ENCODE assay signal across 8 cellular contexts in the genomic region with DNA sequence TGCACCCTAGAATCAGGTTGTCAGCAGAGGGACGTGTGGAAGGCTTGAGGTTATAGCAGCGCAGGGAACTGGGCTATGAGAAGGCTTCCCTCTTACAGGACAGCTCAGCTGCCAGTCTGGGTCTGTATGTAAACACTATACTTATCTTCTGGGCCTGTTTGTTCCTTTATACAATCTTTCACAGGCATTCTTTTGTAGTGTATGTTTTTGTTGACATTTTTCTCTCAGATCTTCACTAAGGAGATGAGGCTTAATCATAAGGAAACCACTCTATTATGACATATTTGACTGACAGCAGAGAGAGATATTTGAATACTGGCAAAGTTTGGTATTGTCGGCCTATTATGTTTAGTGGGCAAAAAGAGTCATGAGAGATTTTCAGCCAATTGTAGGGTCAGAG. TPM values are rescaled to one million over a fixed set of nuclear protein-coding genes. Genes with fewer than 3 reads are reported as not detected.
DNase-seq lines count a peak whose midpoint lies in the region; ATAC-seq and TF ChIP-seq lines count a peak whose summit lies in the region.

No MANE protein-coding gene starts in this region.

- 15% methylated on average over 3 of the region's 3 CpGs for WGBS in suprapubic skin

- peak overlapping the region; percentile 64 for H3K4me3 ChIP-seq in suprapubic skin

- ATAC-seq in GM19035 (IDR thresholded peaks at IDR 0.05; ENCODE audit: unreplicated experiment): no peak

- no peaks in the 10 kb centered on the region for H3K27me3 ChIP-seq in suprapubic skin

- no peaks in the 10 kb centered on the region for H3K36me3 ChIP-seq in suprapubic skin

- H3K4me3 Mint-ChIP-seq in T-helper 1 cell treated with Interleukin-12 subunit alpha and Interleukin-12 subunit beta and Interleukin-4 antibody, amounts not matched to agents 30 μg/mL and 1 μg/mL, for 36 hours: peak overlapping the region; percentile 99
- peak overlapping the region; percentile 99 for H3K4me3 Mint-ChIP-seq in activated T-helper 2 cell treated with anti-CD3 and anti-CD28 coated beads, Interferon-gamma antibody, Interleukin-2, Interleukin-4, amounts not matched to agents 10 μg/mL and 5 μg/mL and 100 μg/mL, durations not matched to agents 14 hours and 24 hours and 36 hours (ENCODE audit: low read depth)

- intact Hi-C loops in activated T-helper 2 cell treated with anti-CD3 and anti-CD28 coated beads, Interferon-gamma antibody, Interleukin-2, Interleukin-4, amounts not matched to agents 10 μg/mL and 5 μg/mL and 100 μg/mL, durations not matched to agents 14 hours and 24 hours and 36 hours (cut with micrococcal nuclease): loop anchor here (2.0 to 5.0 kb wide), 2 partner anchors 93 to 151 kb away; partner anchors contain the start of gene NFKB2

- no peak for TF ChIP-seq CTCF in suprapubic skin (IDR thresholded peaks at IDR 0.05)

- H3K27ac Mint-ChIP-seq in T-helper 1 cell treated with Interleukin-12 subunit alpha and Interleukin-12 subunit beta and Interleukin-4 antibody, amounts not matched to agents 30 μg/mL and 1 μg/mL, for 36 hours: peak overlapping the region; percentile 93
- peak overlapping the region; percentile 92 for H3K27ac Mint-ChIP-seq in activated T-helper 2 cell treated with anti-CD3 and anti-CD28 coated beads, Interferon-gamma antibody, Interleukin-2, Interleukin-4, amounts not matched to agents 10 μg/mL and 5 μg/mL and 100 μg/mL, durations not matched to agents 14 hours and 24 hours and 36 hours

- TF ChIP-seq POLR2A in suprapubic skin (IDR thresholded peaks at IDR 0.05): no peak

- peaks cover 13% of the 10 kb centered on the region for H3K27me3 Mint-ChIP-seq in T-helper 1 cell treated with Interleukin-12 subunit alpha and Interleukin-12 subunit beta and Interleukin-4 antibody, amounts not matched to agents 30 μg/mL and 1 μg/mL, for 36 hours (ENCODE audit: low read depth)
- peaks cover 8% of the 10 kb centered on the region for H3K27me3 Mint-ChIP-seq in activated T-helper 2 cell treated with anti-CD3 and anti-CD28 coated beads, Interferon-gamma antibody, Interleukin-2, Interleukin-4, amounts not matched to agents 10 μg/mL and 5 μg/mL and 100 μg/mL, durations not matched to agents 14 hours and 24 hours and 36 hours (ENCODE audit: low read depth)

- H3K4me1 ChIP-seq in suprapubic skin: peaks cover 52% of the 10 kb centered on the region

- DNase-seq in T-helper 1 cell: no peak
- DNase-seq in activated T-helper 2 cell treated with anti-CD3 and anti-CD28 coated beads, Interferon-gamma antibody, Interleukin-2, Interleukin-4, amounts not matched to agents 10 μg/mL and 5 μg/mL and 100 μg/mL, durations not matched to agents 14 hours and 24 hours and 36 hours (ENCODE audit: low spot score): no peak
- DNase-seq in iris pigment epithelial cell (ENCODE audit: low read depth): peak; percentile 75
- no peak for DNase-seq in suprapubic skin (ENCODE audit: low spot score in 2 of 2)
- no peak for DNase-seq in globus pallidus (ENCODE audit: low spot score)
- DNase-seq in cerebellar nuclear complex (lab: John Stamatoyannopoulos, UW): no peak

- H3K9me3 Mint-ChIP-seq in T-helper 1 cell treated with Interleukin-12 subunit alpha and Interleukin-12 subunit beta and Interleukin-4 antibody, amounts not matched to agents 30 μg/mL and 1 μg/mL, for 36 hours: no peaks in the 10 kb centered on the region
- no peaks in the 10 kb centered on the region for H3K9me3 Mint-ChIP-seq in activated T-helper 2 cell treated with anti-CD3 and anti-CD28 coated beads, Interferon-gamma antibody, Interleukin-2, Interleukin-4, amounts not matched to agents 10 μg/mL and 5 μg/mL and 100 μg/mL, durations not matched to agents 14 hours and 24 hours and 36 hours

- peaks cover 38% of the 10 kb centered on the region for H3K4me1 Mint-ChIP-seq in T-helper 1 cell treated with Interleukin-12 subunit alpha and Interleukin-12 subunit beta and Interleukin-4 antibody, amounts not matched to agents 30 μg/mL and 1 μg/mL, for 36 hours (ENCODE audit: low read depth)
- peaks cover 37% of the 10 kb centered on the region for H3K4me1 Mint-ChIP-seq in activated T-helper 2 cell treated with anti-CD3 and anti-CD28 coated beads, Interferon-gamma antibody, Interleukin-2, Interleukin-4, amounts not matched to agents 10 μg/mL and 5 μg/mL and 100 μg/mL, durations not matched to agents 14 hours and 24 hours and 36 hours (ENCODE audit: low read depth)

- H3K27ac ChIP-seq in suprapubic skin: peak overlapping the region; percentile 81

- peaks cover 12% of the 10 kb centered on the region for H3K36me3 Mint-ChIP-seq in T-helper 1 cell treated with Interleukin-12 subunit alpha and Interleukin-12 subunit beta and Interleukin-4 antibody, amounts not matched to agents 30 μg/mL and 1 μg/mL, for 36 hours (ENCODE audit: low read depth)
- peaks cover 42% of the 10 kb centered on the region for H3K36me3 Mint-ChIP-seq in activated T-helper 2 cell treated with anti-CD3 and anti-CD28 coated beads, Interferon-gamma antibody, Interleukin-2, Interleukin-4, amounts not matched to agents 10 μg/mL and 5 μg/mL and 100 μg/mL, durations not matched to agents 14 hours and 24 hours and 36 hours (ENCODE audit: low read depth)

- no peaks in the 10 kb centered on the region for H3K9me3 ChIP-seq in suprapubic skin

- TF ChIP-seq EP300 in suprapubic skin (IDR thresholded peaks at IDR 0.05): no peak

RNA-seq across cellular contexts. Expression of gene GBF1, which starts 0.9 kb away (rescaled TPM):
- 47.9 and 49.2 TPM in 2 replicates for total RNA-seq in activated T-helper 2 cell treated with anti-CD3 and anti-CD28 coated beads, Interferon-gamma antibody, Interleukin-2, Interleukin-4, amounts not matched to agents 10 μg/mL and 5 μg/mL and 100 μg/mL, durations not matched to agents 14 hours and 24 hours and 36 hours
- total RNA-seq in suprapubic skin: 10 to 100 TPM; 31.0 to 56.1 (median 43.9) TPM

RNA-seq across cellular contexts. Expression of gene PITX3, which starts 4.9 kb away (rescaled TPM):
- total RNA-seq in activated T-helper 2 cell treated with anti-CD3 and anti-CD28 coated beads, Interferon-gamma antibody, Interleukin-2, Interleukin-4, amounts not matched to agents 10 μg/mL and 5 μg/mL and 100 μg/mL, durations not matched to agents 14 hours and 24 hours and 36 hours: 0.30 and 0.46 TPM in 2 replicates
- not detected for total RNA-seq in suprapubic skin

RNA-seq across cellular contexts. Expression of gene ELOVL3, which starts 20.2 kb away (rescaled TPM):
- not detected in 2 replicates for total RNA-seq in activated T-helper 2 cell treated with anti-CD3 and anti-CD28 coated beads, Interferon-gamma antibody, Interleukin-2, Interleukin-4, amounts not matched to agents 10 μg/mL and 5 μg/mL and 100 μg/mL, durations not matched to agents 14 hours and 24 hours and 36 hours
- total RNA-seq in suprapubic skin: 10 to 100 TPM; 16.9 to 84.1 (median 56.5) TPM

Comparison
In these comparisons a context has a peak if more than half of its experiments do, and no peak if none do; other contexts are left out.
1. RNA of gene ELOVL3, which starts 20.2 kb away (total RNA-seq): 16.9 to 84.1 TPM in suprapubic skin; not detected in activated T-helper 2 cell treated with anti-CD3 and anti-CD28 coated beads, Interferon-gamma antibody, Interleukin-2, Interleukin-4, amounts not matched to agents 10 μg/mL and 5 μg/mL and 100 μg/mL, durations not matched to agents 14 hours and 24 hours and 36 hours; every median in the first group is over 10 times any median in the second.